ENCODE assay signal across 8 cellular contexts in the genomic region with DNA sequence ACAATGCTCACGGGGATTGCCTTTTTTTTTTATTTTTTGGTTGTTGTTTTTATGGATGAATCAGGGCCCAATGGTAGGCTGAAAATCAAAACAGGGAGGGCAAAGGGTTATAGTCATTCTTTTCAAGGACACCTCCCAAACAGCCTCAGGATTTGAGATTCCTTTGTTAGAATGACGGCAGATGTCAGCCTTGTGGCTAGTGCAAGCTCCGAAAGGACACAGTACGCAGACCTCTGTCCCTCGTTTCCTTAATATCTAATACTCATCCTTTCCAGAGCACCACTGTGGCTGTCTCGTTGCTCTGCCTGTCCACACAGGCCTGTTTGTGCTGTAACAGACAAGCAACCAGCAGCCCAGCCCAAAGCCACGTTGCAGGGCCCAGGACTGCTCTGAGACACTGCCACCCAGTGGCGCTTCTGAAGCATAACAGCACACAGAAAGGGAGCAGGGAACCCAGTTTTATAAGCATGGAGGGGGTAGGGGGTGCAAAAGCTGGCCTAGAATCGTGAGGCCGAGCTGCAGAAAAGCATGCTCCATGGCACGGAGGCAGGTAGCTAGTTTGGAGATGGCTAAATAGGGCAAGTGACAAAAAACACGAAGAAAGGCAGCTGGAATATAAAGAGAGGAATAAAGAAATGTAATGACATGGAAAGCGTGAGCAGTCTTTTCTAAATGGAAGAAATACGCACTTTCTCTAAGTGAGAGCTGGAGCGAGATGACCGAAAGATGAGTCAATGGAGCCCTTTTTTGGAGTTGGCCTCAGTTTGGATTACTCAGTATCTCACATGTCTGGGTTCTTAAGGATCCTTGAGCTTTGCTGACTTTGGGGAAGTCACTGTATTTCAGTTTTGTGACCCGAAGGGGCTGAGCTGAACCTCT. TPM values are rescaled to one million over a fixed set of nuclear protein-coding genes. Genes with fewer than 3 reads are reported as not detected.
DNase-seq lines count a peak whose midpoint lies in the region; TF ChIP-seq lines count a peak whose summit lies in the region.

No MANE protein-coding gene starts in this region.

- peaks cover 5% of the 10 kb centered on the region for H3K27me3 ChIP-seq in H7 (ENCODE audit: control insufficient read depth, insufficient read depth, low read length)
- no peaks in the 10 kb centered on the region for H3K27me3 ChIP-seq in left ventricle myocardium inferior (ENCODE audit: low read depth)

- TF ChIP-seq POLR2A in NB4 (IDR thresholded peaks at IDR 0.05; ENCODE audit: extremely low read depth, insufficient read length) = no peak

- H3K36me3 ChIP-seq in H7 (replicated peaks; ENCODE audit: control insufficient read depth, insufficient read depth, low read length) (no peaks in the 10 kb centered on the region), left ventricle myocardium inferior (no peaks in the 10 kb centered on the region), urinary bladder (ENCODE audit: insufficient read depth) (no peaks in the 10 kb centered on the region)

- H3K27ac ChIP-seq in left ventricle myocardium inferior (replicated peaks) (peak overlapping the region; percentile 72), urinary bladder (ENCODE audit: low read depth) (peak overlapping the region; percentile 46)

- intact Hi-C loops in left ventricle myocardium inferior (cut with micrococcal nuclease) (no loop called here), posterior vena cava (cut with DNase I) (loop anchor here (5.0 to 10.0 kb wide), 6 partner anchors 42 to 251 kb away; partner anchors contain the start of genes MEDAG (in 1 of the 2) and USPL1 (in 1 of the 2))

- DNase-seq in DMS79 treated with DMSO at 0.1 percent for 48 hours (lab: John Stamatoyannopoulos, UW) = peak; percentile 66
- DNase-seq in H7 = peak; percentile 81
- DNase-seq in NB4 (ENCODE audit: low read depth) = peak; percentile 83
- peak; percentile 62 for DNase-seq in SKM-1 treated with dmso at 0.1 percent for 144 hours (lab: John Stamatoyannopoulos, UW; ENCODE audit: unreplicated experiment)
- DNase-seq in amniotic stem cell (lab: John Stamatoyannopoulos, UW) = peak; percentile 76
- peak; percentile 74 for DNase-seq in left ventricle myocardium inferior
- peak; percentile 95 for DNase-seq in posterior vena cava (ENCODE audit: low spot score)

- H3K9me3 ChIP-seq in left ventricle myocardium inferior (replicated peaks) = no peaks in the 10 kb centered on the region

- no peak overlapping the region for H3K4me3 ChIP-seq in H7 (ENCODE audit: insufficient read depth, low read depth, low read length)
- no peak overlapping the region for H3K4me3 ChIP-seq in NB4 (ENCODE audit: low read depth, low read length)
- H3K4me3 ChIP-seq in left ventricle myocardium inferior = no peak overlapping the region
- H3K4me3 ChIP-seq in urinary bladder (ENCODE audit: low read depth, low read length) = no peak overlapping the region

- peak; percentile 89 for TF ChIP-seq CTCF in NB4 (IDR thresholded peaks at IDR 0.05; ENCODE audit: low read depth, low read length)
- peak; percentile 95 for TF ChIP-seq CTCF in left ventricle myocardium inferior (IDR thresholded peaks at IDR 0.05; ENCODE audit: borderline replicate concordance)

- 14% methylated on average over 17 of the region's 17 CpGs for WGBS in urinary bladder

- H3K4me1 ChIP-seq in left ventricle myocardium inferior = peaks cover 34% of the 10 kb centered on the region
- no peaks in the 10 kb centered on the region for H3K4me1 ChIP-seq in urinary bladder (ENCODE audit: insufficient read depth)

RNA-seq across cellular contexts. Expression of gene MEDAG, which starts 40.7 kb away (rescaled TPM):
- total RNA-seq in H7 (2014; rRNA removed; shearing (Covaris generic)) = 1.8 and 1.9 TPM in 2 replicates
- 5.9 TPM for total RNA-seq in left ventricle myocardium inferior
- total RNA-seq in posterior vena cava = 100 to 1,000 TPM; 151 to 172 TPM
- total RNA-seq in urinary bladder = 12.2 TPM
- 12.7 TPM for polyA plus RNA-seq in urinary bladder

Comparison
In these comparisons a context has a peak if more than half of its experiments do, and no peak if none do; other contexts are left out.
1. RNA of gene MEDAG, which starts 40.7 kb away (total RNA-seq): 151 to 172 TPM in posterior vena cava; 12.2 TPM in urinary bladder (single experiment), 5.9 TPM in left ventricle myocardium inferior (single experiment) and 1.8 to 1.9 TPM in H7; every median in the first group is over 10 times any median in the second.
2. Peak in every context shown above with its lines, with median percentiles within 50 percentile points of each other: DNase-seq.